In genomic region chr6:24382891-24383494, GRCh38 we compare ENCODE assay signal across 1 cellular context.
TF ChIP-seq lines count a peak whose summit lies in the region.
"Not testable (repeated sequence)": the region's sequence is repeated elsewhere in the genome, so short reads cannot be mapped to it uniquely, and the experiment has no call there.

No MANE protein-coding gene starts in this region.

TF ChIP-seq in HepG2, 621 proteins besides CTCF, POLR2A, EP300 and RAD21 (continued from another document and continues in another):
- TF ChIP-seq ATF2 (CRISPR knock-in tag; IDR thresholded peaks at IDR 0.05) (peak; percentile 76), SOX6 (CRISPR knock-in tag; IDR thresholded peaks at IDR 0.05) (peak; percentile 94), ZNF770 (CRISPR knock-in tag; IDR thresholded peaks at IDR 0.05) (peak; percentile 60; the same call in 1 of the 2 replicates), HOXA3 (CRISPR knock-in tag; IDR thresholded peaks at IDR 0.05) (peak; percentile 67), ZNF501 (CRISPR knock-in tag; IDR thresholded peaks at IDR 0.05) (0 out of 2 replicates have a peak, but pooled peaks have one; percentile 55), HNF1B (CRISPR knock-in tag; IDR thresholded peaks at IDR 0.05) (peak; percentile 68; the same call in 1 of the 2 replicates), REPIN1 (CRISPR knock-in tag; IDR thresholded peaks at IDR 0.05; ENCODE audit: borderline replicate concordance, low read depth) (peak; percentile 64; the same call in 1 of the 2 replicates), ZNF263 (CRISPR knock-in tag; IDR thresholded peaks at IDR 0.05) (0 out of 2 replicates have a peak, but pooled peaks have one; percentile 41), HDAC1 (CRISPR knock-in tag; IDR thresholded peaks at IDR 0.05) (peak; percentile 67; the same call in 1 of the 2 replicates), DRAP1 (CRISPR knock-in tag; IDR thresholded peaks at IDR 0.05) (0 out of 2 replicates have a peak, but pooled peaks have one; percentile 24), ZNF607 (CRISPR knock-in tag; IDR thresholded peaks at IDR 0.05; ENCODE audit: borderline replicate concordance) (peak; percentile 34; the same call in 1 of the 2 replicates), ZNF230 (CRISPR knock-in tag; IDR thresholded peaks at IDR 0.05) (0 out of 2 replicates have a peak, but pooled peaks have one; percentile 28), ZNF670 (CRISPR knock-in tag; IDR thresholded peaks at IDR 0.05; ENCODE audit: borderline replicate concordance) (peak; percentile 68; the same call in 1 of the 2 replicates), ATF7 (IDR thresholded peaks at IDR 0.05) (peak; percentile 31; the same call in 1 of the 2 replicates), CBX5 (CRISPR knock-in tag; IDR thresholded peaks at IDR 0.05; ENCODE audit: borderline replicate concordance) (peak; percentile 20; the same call in 1 of the 2 replicates), FOXP1 (CRISPR knock-in tag; IDR thresholded peaks at IDR 0.05) (peak; percentile 14; the same call in 1 of the 2 replicates), IKZF5 (CRISPR knock-in tag; IDR thresholded peaks at IDR 0.05) (peak; percentile 44; the same call in 1 of the 2 replicates), UBTF (CRISPR knock-in tag; IDR thresholded peaks at IDR 0.05) (0 out of 2 replicates have a peak, but pooled peaks have one; percentile 32), MED1 (CRISPR knock-in tag; IDR thresholded peaks at IDR 0.05) (peak; percentile 67), ZBTB34 (CRISPR knock-in tag; IDR thresholded peaks at IDR 0.05) (0 out of 2 replicates have a peak, but pooled peaks have one; percentile 44), ZMYM3 (CRISPR knock-in tag; IDR thresholded peaks at IDR 0.05) (peak; percentile 58; the same call in 1 of the 2 replicates), TEAD3 (CRISPR knock-in tag; optimal IDR thresholded peaks at IDR 0.05; ENCODE audit: borderline replicate concordance) (peak; percentile 9), ZFP90 (CRISPR knock-in tag; IDR thresholded peaks at IDR 0.05; ENCODE audit: borderline replicate concordance) (0 out of 2 replicates have a peak, but pooled peaks have one; percentile 42), SALL2 (CRISPR knock-in tag; IDR thresholded peaks at IDR 0.05) (0 out of 2 replicates have a peak, but pooled peaks have one; percentile 38), KDM5A (IDR thresholded peaks at IDR 0.05; ENCODE audit: borderline replicate concordance, low read length) (peak; percentile 41; the same call in 1 of the 2 replicates), ZNF460 (CRISPR knock-in tag; IDR thresholded peaks at IDR 0.05; ENCODE audit: borderline replicate concordance) (peak; percentile 61; the same call in 1 of the 2 replicates)
- TF ChIP-seq, protein P1, sequence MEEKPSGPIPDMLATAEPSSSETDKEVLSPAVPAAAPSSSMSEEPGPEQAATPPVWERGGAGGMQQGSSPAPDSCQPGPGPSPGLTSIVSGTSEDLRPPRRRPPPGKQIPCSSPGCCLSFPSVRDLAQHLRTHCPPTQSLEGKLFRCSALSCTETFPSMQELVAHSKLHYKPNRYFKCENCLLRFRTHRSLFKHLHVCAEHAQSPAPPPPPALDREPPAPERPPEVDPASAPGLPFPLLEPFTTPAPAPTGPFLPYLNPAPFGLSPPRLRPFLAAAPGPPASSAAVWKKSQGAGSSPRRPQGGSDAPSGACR (CRISPR knock-in tag; IDR thresholded peaks at IDR 0.05), result peak; percentile 54; the same call in 1 of the 2 replicates
- TF ChIP-seq SOX6 (IDR thresholded peaks at IDR 0.05); ATF7 (CRISPR knock-in tag; IDR thresholded peaks at IDR 0.05); FOXP1 (IDR thresholded peaks at IDR 0.05): not testable (repeated sequence)
- TF ChIP-seq, protein P2, sequence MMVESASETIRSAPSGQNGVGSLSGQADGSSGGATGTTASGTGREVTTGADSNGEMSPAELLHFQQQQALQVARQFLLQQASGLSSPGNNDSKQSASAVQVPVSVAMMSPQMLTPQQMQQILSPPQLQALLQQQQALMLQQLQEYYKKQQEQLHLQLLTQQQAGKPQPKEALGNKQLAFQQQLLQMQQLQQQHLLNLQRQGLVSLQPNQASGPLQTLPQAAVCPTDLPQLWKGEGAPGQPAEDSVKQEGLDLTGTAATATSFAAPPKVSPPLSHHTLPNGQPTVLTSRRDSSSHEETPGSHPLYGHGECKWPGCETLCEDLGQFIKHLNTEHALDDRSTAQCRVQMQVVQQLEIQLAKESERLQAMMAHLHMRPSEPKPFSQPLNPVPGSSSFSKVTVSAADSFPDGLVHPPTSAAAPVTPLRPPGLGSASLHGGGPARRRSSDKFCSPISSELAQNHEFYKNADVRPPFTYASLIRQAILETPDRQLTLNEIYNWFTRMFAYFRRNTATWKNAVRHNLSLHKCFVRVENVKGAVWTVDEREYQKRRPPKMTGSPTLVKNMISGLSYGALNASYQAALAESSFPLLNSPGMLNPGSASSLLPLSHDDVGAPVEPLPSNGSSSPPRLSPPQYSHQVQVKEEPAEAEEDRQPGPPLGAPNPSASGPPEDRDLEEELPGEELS (CRISPR knock-in tag; IDR thresholded peaks at IDR 0.05), result peak; percentile 68
- TF ChIP-seq, protein P3, sequence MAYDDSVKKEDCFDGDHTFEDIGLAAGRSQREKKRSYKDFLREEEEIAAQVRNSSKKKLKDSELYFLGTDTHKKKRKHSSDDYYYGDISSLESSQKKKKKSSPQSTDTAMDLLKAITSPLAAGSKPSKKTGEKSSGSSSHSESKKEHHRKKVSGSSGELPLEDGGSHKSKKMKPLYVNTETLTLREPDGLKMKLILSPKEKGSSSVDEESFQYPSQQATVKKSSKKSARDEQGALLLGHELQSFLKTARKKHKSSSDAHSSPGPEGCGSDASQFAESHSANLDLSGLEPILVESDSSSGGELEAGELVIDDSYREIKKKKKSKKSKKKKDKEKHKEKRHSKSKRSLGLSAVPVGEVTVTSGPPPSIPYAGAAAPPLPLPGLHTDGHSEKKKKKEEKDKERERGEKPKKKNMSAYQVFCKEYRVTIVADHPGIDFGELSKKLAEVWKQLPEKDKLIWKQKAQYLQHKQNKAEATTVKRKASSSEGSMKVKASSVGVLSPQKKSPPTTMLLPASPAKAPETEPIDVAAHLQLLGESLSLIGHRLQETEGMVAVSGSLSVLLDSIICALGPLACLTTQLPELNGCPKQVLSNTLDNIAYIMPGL (CRISPR knock-in tag; IDR thresholded peaks at IDR 0.05; ENCODE audit: borderline replicate concordance in 1 of 2, low read depth in 1 of 2), result peak in 1 of 2 experiments; percentile 42; a peak in 1 of 4 replicates
- TF ChIP-seq, protein P4, sequence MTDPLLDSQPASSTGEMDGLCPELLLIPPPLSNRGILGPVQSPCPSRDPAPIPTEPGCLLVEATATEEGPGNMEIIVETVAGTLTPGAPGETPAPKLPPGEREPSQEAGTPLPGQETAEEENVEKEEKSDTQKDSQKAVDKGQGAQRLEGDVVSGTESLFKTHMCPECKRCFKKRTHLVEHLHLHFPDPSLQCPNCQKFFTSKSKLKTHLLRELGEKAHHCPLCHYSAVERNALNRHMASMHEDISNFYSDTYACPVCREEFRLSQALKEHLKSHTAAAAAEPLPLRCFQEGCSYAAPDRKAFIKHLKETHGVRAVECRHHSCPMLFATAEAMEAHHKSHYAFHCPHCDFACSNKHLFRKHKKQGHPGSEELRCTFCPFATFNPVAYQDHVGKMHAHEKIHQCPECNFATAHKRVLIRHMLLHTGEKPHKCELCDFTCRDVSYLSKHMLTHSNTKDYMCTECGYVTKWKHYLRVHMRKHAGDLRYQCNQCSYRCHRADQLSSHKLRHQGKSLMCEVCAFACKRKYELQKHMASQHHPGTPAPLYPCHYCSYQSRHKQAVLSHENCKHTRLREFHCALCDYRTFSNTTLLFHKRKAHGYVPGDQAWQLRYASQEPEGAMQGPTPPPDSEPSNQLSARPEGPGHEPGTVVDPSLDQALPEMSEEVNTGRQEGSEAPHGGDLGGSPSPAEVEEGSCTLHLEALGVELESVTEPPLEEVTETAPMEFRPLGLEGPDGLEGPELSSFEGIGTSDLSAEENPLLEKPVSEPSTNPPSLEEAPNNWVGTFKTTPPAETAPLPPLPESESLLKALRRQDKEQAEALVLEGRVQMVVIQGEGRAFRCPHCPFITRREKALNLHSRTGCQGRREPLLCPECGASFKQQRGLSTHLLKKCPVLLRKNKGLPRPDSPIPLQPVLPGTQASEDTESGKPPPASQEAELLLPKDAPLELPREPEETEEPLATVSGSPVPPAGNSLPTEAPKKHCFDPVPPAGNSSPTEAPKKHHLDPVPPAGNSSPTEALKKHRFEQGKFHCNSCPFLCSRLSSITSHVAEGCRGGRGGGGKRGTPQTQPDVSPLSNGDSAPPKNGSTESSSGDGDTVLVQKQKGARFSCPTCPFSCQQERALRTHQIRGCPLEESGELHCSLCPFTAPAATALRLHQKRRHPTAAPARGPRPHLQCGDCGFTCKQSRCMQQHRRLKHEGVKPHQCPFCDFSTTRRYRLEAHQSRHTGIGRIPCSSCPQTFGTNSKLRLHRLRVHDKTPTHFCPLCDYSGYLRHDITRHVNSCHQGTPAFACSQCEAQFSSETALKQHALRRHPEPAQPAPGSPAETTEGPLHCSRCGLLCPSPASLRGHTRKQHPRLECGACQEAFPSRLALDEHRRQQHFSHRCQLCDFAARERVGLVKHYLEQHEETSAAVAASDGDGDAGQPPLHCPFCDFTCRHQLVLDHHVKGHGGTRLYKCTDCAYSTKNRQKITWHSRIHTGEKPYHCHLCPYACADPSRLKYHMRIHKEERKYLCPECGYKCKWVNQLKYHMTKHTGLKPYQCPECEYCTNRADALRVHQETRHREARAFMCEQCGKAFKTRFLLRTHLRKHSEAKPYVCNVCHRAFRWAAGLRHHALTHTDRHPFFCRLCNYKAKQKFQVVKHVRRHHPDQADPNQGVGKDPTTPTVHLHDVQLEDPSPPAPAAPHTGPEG (CRISPR knock-in tag; IDR thresholded peaks at IDR 0.05), result 0 out of 2 replicates have a peak, but pooled peaks have one; percentile 69
